ENCODE assay signal across 8 cellular contexts in the genomic region with DNA sequence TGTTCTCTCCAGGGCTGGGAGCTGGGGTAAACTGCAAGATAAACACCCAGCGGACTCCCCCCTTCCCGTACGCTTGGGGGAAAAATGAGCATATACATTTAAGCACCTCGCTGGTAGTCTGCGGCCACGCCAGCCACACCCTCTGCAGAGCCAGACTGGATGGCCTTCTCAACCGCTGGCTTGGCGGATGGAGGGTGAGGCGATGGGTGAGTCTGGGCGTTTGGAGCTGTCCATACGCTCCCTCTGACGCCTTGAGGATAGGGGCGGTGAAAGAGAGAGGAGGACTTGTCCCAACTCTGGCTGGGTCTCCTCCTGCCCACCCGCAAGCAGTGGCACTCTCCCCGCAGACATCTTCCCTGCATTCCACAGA. TPM values are rescaled to one million over a fixed set of nuclear protein-coding genes. Genes with fewer than 3 reads are reported as not detected.
DNase-seq lines count a peak whose midpoint lies in the region; ATAC-seq and TF ChIP-seq lines count a peak whose summit lies in the region.

No MANE protein-coding gene starts in this region.

- no peak for DNase-seq in T-cell
- DNase-seq in foreskin fibroblast, result peak in 1 of 2 donors; percentile 76
- no peak for DNase-seq in sciatic nerve (ENCODE audit: low spot score)
- no peak for DNase-seq in NCI-H1105 treated with DMSO at 0.1 percent for 48 hours (lab: John Stamatoyannopoulos, UW)
- DNase-seq in COLO668 (lab: John Stamatoyannopoulos, UW; ENCODE audit: unreplicated experiment), result no peak

- POLR2A ChIA-PET in T-cell (lab: Charles Lee), result no interaction called here

- ATAC-seq in GM19351 (IDR thresholded peaks at IDR 0.05; ENCODE audit: unreplicated experiment) (peak; percentile 18), T-cell (replicated peaks in 1 of 4) (no peak), sciatic nerve (peak; percentile 33), GM21390 (IDR thresholded peaks at IDR 0.05; ENCODE audit: unreplicated experiment) (no peak), GM21717 (IDR thresholded peaks at IDR 0.05; ENCODE audit: unreplicated experiment) (no peak)

- no peaks in the 10 kb centered on the region for H3K36me3 Mint-ChIP-seq in T-cell

- H3K4me3 Mint-ChIP-seq in T-cell, result peak overlapping the region; percentile 87 to 94 (median 89)

- H3K27me3 Mint-ChIP-seq in T-cell, result peaks cover 0 to 6% of the 10 kb centered on the region in 2 donors

- peaks cover 14 to 27% (median 22%) of the 10 kb centered on the region in 3 donors for H3K4me1 Mint-ChIP-seq in T-cell

- H3K9me3 Mint-ChIP-seq in T-cell, result no peaks in the 10 kb centered on the region

- peak overlapping the region; percentile 54 to 72 for H3K4me3 ChIP-seq in foreskin fibroblast (ENCODE audit: low read depth in 1 of 2, low read length in 2 of 2)

- no peak for TF ChIP-seq CTCF in foreskin fibroblast (IDR thresholded peaks at IDR 0.05; ENCODE audit: low read depth, low read length)

- CTCF ChIA-PET in T-cell (lab: Charles Lee), result interaction anchor here (1.0 to 2.3 kb wide), 3 partner anchors 30 to 37 kb away, joined by 4 to 6 read pairs (median 4); no protein-coding TSS in a partner anchor

- H3K27ac Mint-ChIP-seq in T-cell, result no peak overlapping the region

- intact Hi-C loops in sciatic nerve (cut with DNase I), result no loop called here

RNA-seq across cellular contexts. Expression of a gene that starts 1.0 kb away (rescaled TPM):
- total RNA-seq in T-cell, result 10 to 100 TPM in 3 of 5 donors, 1 to 10 TPM in 2; 8.5 to 20.0 (median 14.8) TPM
- total RNA-seq in sciatic nerve, result 70.1 TPM

RNA-seq across cellular contexts. Expression of a gene that starts 38.2 kb away (rescaled TPM):
- total RNA-seq in T-cell (10 to 100 TPM; 18.8 to 37.2 (median 30.0) TPM), sciatic nerve (48.6 TPM)

Comparison
In these comparisons a context has a peak if more than half of its experiments do, and no peak if none do; other contexts are left out.
1. ATAC-seq: peak in GM19351 (single experiment) and sciatic nerve (single experiment); none in T-cell (0 of 4), GM21390 (single experiment) and GM21717 (single experiment).